ENCODE assay signal across 1 cellular context in the genomic region with DNA sequence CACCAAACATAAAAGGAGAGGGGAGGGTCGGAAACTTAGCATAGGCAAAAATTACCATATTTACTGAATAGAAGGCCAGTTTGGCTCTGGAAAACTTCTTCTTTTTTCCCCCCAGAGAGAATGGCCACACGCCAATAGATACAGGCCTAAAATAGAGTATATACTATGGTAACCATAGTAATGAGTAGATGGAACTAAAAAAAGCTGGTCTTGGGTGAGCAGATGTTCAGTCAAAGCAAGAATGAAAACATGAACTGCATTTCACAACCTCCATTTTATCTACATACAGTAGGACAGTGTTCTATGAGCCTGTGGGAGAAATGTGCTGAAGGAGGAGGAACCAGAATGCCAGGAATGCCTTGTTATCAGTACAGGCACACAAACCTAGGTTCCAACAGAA.
TF ChIP-seq lines count a peak whose summit lies in the region.

No MANE protein-coding gene starts in this region.

TF ChIP-seq in GM12878, 131 proteins besides CTCF, POLR2A, EP300 and RAD21 (continued from another document and continues in another):
- TF ChIP-seq, protein P1, sequence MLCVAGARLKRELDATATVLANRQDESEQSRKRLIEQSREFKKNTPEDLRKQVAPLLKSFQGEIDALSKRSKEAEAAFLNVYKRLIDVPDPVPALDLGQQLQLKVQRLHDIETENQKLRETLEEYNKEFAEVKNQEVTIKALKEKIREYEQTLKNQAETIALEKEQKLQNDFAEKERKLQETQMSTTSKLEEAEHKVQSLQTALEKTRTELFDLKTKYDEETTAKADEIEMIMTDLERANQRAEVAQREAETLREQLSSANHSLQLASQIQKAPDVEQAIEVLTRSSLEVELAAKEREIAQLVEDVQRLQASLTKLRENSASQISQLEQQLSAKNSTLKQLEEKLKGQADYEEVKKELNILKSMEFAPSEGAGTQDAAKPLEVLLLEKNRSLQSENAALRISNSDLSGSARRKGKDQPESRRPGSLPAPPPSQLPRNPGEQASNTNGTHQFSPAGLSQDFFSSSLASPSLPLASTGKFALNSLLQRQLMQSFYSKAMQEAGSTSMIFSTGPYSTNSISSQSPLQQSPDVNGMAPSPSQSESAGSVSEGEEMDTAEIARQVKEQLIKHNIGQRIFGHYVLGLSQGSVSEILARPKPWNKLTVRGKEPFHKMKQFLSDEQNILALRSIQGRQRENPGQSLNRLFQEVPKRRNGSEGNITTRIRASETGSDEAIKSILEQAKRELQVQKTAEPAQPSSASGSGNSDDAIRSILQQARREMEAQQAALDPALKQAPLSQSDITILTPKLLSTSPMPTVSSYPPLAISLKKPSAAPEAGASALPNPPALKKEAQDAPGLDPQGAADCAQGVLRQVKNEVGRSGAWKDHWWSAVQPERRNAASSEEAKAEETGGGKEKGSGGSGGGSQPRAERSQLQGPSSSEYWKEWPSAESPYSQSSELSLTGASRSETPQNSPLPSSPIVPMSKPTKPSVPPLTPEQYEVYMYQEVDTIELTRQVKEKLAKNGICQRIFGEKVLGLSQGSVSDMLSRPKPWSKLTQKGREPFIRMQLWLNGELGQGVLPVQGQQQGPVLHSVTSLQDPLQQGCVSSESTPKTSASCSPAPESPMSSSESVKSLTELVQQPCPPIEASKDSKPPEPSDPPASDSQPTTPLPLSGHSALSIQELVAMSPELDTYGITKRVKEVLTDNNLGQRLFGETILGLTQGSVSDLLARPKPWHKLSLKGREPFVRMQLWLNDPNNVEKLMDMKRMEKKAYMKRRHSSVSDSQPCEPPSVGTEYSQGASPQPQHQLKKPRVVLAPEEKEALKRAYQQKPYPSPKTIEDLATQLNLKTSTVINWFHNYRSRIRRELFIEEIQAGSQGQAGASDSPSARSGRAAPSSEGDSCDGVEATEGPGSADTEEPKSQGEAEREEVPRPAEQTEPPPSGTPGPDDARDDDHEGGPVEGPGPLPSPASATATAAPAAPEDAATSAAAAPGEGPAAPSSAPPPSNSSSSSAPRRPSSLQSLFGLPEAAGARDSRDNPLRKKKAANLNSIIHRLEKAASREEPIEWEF (IDR thresholded peaks at IDR 0.05; ENCODE audit: insufficient replicate concordance, low read depth, low read length), result no peak
- TF ChIP-seq, protein P2, sequence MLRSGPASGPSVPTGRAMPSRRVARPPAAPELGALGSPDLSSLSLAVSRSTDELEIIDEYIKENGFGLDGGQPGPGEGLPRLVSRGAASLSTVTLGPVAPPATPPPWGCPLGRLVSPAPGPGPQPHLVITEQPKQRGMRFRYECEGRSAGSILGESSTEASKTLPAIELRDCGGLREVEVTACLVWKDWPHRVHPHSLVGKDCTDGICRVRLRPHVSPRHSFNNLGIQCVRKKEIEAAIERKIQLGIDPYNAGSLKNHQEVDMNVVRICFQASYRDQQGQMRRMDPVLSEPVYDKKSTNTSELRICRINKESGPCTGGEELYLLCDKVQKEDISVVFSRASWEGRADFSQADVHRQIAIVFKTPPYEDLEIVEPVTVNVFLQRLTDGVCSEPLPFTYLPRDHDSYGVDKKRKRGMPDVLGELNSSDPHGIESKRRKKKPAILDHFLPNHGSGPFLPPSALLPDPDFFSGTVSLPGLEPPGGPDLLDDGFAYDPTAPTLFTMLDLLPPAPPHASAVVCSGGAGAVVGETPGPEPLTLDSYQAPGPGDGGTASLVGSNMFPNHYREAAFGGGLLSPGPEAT (IDR thresholded peaks at IDR 0.05; ENCODE audit: low read depth), result no peak; the same call in 1 of the 2 replicates
- TF ChIP-seq, protein P3, sequence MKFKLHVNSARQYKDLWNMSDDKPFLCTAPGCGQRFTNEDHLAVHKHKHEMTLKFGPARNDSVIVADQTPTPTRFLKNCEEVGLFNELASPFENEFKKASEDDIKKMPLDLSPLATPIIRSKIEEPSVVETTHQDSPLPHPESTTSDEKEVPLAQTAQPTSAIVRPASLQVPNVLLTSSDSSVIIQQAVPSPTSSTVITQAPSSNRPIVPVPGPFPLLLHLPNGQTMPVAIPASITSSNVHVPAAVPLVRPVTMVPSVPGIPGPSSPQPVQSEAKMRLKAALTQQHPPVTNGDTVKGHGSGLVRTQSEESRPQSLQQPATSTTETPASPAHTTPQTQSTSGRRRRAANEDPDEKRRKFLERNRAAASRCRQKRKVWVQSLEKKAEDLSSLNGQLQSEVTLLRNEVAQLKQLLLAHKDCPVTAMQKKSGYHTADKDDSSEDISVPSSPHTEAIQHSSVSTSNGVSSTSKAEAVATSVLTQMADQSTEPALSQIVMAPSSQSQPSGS (IDR thresholded peaks at IDR 0.05; ENCODE audit: low read length), result peak; percentile 55; the same call in 1 of the 2 replicates
- TF ChIP-seq HDAC6 (IDR thresholded peaks at IDR 0.05; ENCODE audit: unreplicated experiment) (no peak), SUZ12 (IDR thresholded peaks at IDR 0.05; ENCODE audit: unreplicated experiment) (no peak), SPI1 (IDR thresholded peaks at IDR 0.05; ENCODE audit: borderline replicate concordance, insufficient read depth, low read depth, low read length) (no peak), STAT3 (IDR thresholded peaks at IDR 0.05; ENCODE audit: low read depth, low read length) (0 out of 2 replicates have a peak, but pooled peaks have one; percentile 27), JUNB (IDR thresholded peaks at IDR 0.05) (peak; percentile 73), RUNX3 (IDR thresholded peaks at IDR 0.05; ENCODE audit: low read length) (peak; percentile 60; the same call in 1 of the 2 replicates), TBL1XR1 (IDR thresholded peaks at IDR 0.05; ENCODE audit: low read depth, low read length) (no peak), ETV6 (conservative IDR thresholded peaks at IDR 0.05 in 1 of 2, IDR thresholded peaks at IDR 0.05 in 1 of 2; ENCODE audit: borderline replicate concordance in 1 of 2, low read depth in 1 of 2) (no peak), NFIC (IDR thresholded peaks at IDR 0.05; ENCODE audit: low read depth, low read length) (peak; percentile 69; the same call in 1 of the 2 replicates), YY1 (IDR thresholded peaks at IDR 0.05; ENCODE audit: low read depth, low read length) (peak; percentile 73), WRNIP1 (IDR thresholded peaks at IDR 0.05; ENCODE audit: borderline replicate concordance, low read depth, low read length) (no peak), MTA2 (IDR thresholded peaks at IDR 0.05; ENCODE audit: low read depth) (0 out of 2 replicates have a peak, but pooled peaks have one; percentile 27), IRF4 (IDR thresholded peaks at IDR 0.05; ENCODE audit: low read depth, low read length) (peak; percentile 51; the same call in 1 of the 2 replicates), MEF2A (IDR thresholded peaks at IDR 0.05; ENCODE audit: insufficient read depth, low read depth, low read length) (peak; percentile 96), ZNF217 (IDR thresholded peaks at IDR 0.05) (0 out of 2 replicates have a peak, but pooled peaks have one; percentile 16), SIX5 (IDR thresholded peaks at IDR 0.05; ENCODE audit: low read depth, low read length, severe bottlenecking) (no peak), NFYA (IDR thresholded peaks at IDR 0.05; ENCODE audit: borderline replicate concordance, low read depth, low read length) (no peak), ATF7 (IDR thresholded peaks at IDR 0.05; ENCODE audit: low read depth) (no peak), LARP7 (IDR thresholded peaks at IDR 0.05) (no peak), IKZF1 (conservative IDR thresholded peaks at IDR 0.05) (peak; percentile 30), SP1 (IDR thresholded peaks at IDR 0.05; ENCODE audit: low read depth, low read length) (no peak), NR2C1 (IDR thresholded peaks at IDR 0.05) (no peak), CBX5 (IDR thresholded peaks at IDR 0.05; ENCODE audit: low read depth) (no peak), BMI1 (IDR thresholded peaks at IDR 0.05; ENCODE audit: borderline replicate concordance) (peak; percentile 68)
- TF ChIP-seq, protein P4, sequence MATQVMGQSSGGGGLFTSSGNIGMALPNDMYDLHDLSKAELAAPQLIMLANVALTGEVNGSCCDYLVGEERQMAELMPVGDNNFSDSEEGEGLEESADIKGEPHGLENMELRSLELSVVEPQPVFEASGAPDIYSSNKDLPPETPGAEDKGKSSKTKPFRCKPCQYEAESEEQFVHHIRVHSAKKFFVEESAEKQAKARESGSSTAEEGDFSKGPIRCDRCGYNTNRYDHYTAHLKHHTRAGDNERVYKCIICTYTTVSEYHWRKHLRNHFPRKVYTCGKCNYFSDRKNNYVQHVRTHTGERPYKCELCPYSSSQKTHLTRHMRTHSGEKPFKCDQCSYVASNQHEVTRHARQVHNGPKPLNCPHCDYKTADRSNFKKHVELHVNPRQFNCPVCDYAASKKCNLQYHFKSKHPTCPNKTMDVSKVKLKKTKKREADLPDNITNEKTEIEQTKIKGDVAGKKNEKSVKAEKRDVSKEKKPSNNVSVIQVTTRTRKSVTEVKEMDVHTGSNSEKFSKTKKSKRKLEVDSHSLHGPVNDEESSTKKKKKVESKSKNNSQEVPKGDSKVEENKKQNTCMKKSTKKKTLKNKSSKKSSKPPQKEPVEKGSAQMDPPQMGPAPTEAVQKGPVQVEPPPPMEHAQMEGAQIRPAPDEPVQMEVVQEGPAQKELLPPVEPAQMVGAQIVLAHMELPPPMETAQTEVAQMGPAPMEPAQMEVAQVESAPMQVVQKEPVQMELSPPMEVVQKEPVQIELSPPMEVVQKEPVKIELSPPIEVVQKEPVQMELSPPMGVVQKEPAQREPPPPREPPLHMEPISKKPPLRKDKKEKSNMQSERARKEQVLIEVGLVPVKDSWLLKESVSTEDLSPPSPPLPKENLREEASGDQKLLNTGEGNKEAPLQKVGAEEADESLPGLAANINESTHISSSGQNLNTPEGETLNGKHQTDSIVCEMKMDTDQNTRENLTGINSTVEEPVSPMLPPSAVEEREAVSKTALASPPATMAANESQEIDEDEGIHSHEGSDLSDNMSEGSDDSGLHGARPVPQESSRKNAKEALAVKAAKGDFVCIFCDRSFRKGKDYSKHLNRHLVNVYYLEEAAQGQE (IDR thresholded peaks at IDR 0.05; ENCODE audit: low read depth, low read length), result no peak
- TF ChIP-seq, protein P5, sequence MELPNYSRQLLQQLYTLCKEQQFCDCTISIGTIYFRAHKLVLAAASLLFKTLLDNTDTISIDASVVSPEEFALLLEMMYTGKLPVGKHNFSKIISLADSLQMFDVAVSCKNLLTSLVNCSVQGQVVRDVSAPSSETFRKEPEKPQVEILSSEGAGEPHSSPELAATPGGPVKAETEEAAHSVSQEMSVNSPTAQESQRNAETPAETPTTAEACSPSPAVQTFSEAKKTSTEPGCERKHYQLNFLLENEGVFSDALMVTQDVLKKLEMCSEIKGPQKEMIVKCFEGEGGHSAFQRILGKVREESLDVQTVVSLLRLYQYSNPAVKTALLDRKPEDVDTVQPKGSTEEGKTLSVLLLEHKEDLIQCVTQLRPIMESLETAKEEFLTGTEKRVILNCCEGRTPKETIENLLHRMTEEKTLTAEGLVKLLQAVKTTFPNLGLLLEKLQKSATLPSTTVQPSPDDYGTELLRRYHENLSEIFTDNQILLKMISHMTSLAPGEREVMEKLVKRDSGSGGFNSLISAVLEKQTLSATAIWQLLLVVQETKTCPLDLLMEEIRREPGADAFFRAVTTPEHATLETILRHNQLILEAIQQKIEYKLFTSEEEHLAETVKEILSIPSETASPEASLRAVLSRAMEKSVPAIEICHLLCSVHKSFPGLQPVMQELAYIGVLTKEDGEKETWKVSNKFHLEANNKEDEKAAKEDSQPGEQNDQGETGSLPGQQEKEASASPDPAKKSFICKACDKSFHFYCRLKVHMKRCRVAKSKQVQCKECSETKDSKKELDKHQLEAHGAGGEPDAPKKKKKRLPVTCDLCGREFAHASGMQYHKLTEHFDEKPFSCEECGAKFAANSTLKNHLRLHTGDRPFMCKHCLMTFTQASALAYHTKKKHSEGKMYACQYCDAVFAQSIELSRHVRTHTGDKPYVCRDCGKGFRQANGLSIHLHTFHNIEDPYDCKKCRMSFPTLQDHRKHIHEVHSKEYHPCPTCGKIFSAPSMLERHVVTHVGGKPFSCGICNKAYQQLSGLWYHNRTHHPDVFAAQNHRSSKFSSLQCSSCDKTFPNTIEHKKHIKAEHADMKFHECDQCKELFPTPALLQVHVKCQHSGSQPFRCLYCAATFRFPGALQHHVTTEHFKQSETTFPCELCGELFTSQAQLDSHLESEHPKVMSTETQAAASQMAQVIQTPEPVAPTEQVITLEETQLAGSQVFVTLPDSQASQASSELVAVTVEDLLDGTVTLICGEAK (IDR thresholded peaks at IDR 0.05; ENCODE audit: borderline replicate concordance), result peak; percentile 11; the same call in 1 of the 2 replicates
- TF ChIP-seq, protein P6, sequence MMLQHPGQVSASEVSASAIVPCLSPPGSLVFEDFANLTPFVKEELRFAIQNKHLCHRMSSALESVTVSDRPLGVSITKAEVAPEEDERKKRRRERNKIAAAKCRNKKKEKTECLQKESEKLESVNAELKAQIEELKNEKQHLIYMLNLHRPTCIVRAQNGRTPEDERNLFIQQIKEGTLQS (IDR thresholded peaks at IDR 0.05; ENCODE audit: borderline replicate concordance, extremely low read depth, low read depth, low read length), result no peak
- TF ChIP-seq, protein P7, sequence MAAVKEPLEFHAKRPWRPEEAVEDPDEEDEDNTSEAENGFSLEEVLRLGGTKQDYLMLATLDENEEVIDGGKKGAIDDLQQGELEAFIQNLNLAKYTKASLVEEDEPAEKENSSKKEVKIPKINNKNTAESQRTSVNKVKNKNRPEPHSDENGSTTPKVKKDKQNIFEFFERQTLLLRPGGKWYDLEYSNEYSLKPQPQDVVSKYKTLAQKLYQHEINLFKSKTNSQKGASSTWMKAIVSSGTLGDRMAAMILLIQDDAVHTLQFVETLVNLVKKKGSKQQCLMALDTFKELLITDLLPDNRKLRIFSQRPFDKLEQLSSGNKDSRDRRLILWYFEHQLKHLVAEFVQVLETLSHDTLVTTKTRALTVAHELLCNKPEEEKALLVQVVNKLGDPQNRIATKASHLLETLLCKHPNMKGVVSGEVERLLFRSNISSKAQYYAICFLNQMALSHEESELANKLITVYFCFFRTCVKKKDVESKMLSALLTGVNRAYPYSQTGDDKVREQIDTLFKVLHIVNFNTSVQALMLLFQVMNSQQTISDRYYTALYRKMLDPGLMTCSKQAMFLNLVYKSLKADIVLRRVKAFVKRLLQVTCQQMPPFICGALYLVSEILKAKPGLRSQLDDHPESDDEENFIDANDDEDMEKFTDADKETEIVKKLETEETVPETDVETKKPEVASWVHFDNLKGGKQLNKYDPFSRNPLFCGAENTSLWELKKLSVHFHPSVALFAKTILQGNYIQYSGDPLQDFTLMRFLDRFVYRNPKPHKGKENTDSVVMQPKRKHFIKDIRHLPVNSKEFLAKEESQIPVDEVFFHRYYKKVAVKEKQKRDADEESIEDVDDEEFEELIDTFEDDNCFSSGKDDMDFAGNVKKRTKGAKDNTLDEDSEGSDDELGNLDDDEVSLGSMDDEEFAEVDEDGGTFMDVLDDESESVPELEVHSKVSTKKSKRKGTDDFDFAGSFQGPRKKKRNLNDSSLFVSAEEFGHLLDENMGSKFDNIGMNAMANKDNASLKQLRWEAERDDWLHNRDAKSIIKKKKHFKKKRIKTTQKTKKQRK (IDR thresholded peaks at IDR 0.05; ENCODE audit: low read depth, low read length), result no peak
- TF ChIP-seq, protein P8, sequence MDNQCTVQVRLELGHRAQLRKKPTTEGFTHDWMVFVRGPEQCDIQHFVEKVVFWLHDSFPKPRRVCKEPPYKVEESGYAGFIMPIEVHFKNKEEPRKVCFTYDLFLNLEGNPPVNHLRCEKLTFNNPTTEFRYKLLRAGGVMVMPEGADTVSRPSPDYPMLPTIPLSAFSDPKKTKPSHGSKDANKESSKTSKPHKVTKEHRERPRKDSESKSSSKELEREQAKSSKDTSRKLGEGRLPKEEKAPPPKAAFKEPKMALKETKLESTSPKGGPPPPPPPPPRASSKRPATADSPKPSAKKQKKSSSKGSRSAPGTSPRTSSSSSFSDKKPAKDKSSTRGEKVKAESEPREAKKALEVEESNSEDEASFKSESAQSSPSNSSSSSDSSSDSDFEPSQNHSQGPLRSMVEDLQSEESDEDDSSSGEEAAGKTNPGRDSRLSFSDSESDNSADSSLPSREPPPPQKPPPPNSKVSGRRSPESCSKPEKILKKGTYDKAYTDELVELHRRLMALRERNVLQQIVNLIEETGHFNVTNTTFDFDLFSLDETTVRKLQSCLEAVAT (IDR thresholded peaks at IDR 0.05), result no peak
